Comparison of ENCODE assay signal across 22 cellular contexts in genomic region chr19:54426291-54426918, GRCh38. TPM values are rescaled to one million over a fixed set of nuclear protein-coding genes. Genes with fewer than 3 reads are reported as not detected.
DNase-seq lines count a peak whose midpoint lies in the region; ATAC-seq, FAIRE-seq and TF ChIP-seq lines count a peak whose summit lies in the region.
"Had no signal": no experiment of that assay in that cellular context is flagged by ENCODE, and none has a peak within 500 bp of the region (broad histone marks: within the 10 kb centered on the region; RNA-seq: fewer than 3 reads in every experiment).

No MANE protein-coding gene starts in this region.

- H3K9me3 ChIP-seq in BLaER1 (no peaks in the 10 kb centered on the region), K562 (replicated peaks; ENCODE audit: control insufficient read depth, insufficient read depth, low read depth, low read length) (no peaks in the 10 kb centered on the region)
- H3K9me3 ChIP-seq: left ventricle myocardium inferior, vagina had no signal

- H3K27me3 Mint-ChIP-seq in nephron (ENCODE audit: low read depth): peaks cover 29% of the 10 kb centered on the region
- peaks cover 64% of the 10 kb centered on the region for H3K27me3 Mint-ChIP-seq in activated naive CD8-positive, alpha-beta T cell treated with anti-CD3 and anti-CD28 coated beads for 36 hours

- H3K4me1 ChIP-seq in BLaER1 (peaks cover 53% of the 10 kb centered on the region), K562 (replicated peaks in 1 of 2; ENCODE audit: control insufficient read depth in 2 of 2, insufficient read depth in 2 of 2, low read length in 2 of 2) (peaks cover 0 to 31% of the 10 kb centered on the region in 2 experiments; a peak in 2 of 5 replicates)

- H3K36me3 ChIP-seq in BLaER1 (peaks cover 12% of the 10 kb centered on the region; the same call in 1 of the 2 replicates), H7 (replicated peaks; ENCODE audit: control insufficient read depth, insufficient read depth, low read length) (no peaks in the 10 kb centered on the region), K562 (ENCODE audit: control insufficient read depth, insufficient read depth, low read length) (no peaks in the 10 kb centered on the region)
- H3K36me3 ChIP-seq: left ventricle myocardium inferior, vagina had no signal

- TF ChIP-seq CTCF in K562 (IDR thresholded peaks at IDR 0.05 in 2 of 3, conservative IDR thresholded peaks at IDR 0.05 in 1 of 3; ENCODE audit: insufficient read depth in 2 of 3, low read depth in 1 of 3, low read length in 3 of 3) (no peak), nephron (IDR thresholded peaks at IDR 0.05; ENCODE audit: unreplicated experiment in 3 of 3) (no peak)

- H4K20me1 ChIP-seq in BLaER1 (peaks cover under 1% of the 10 kb centered on the region), K562 (replicated peaks; ENCODE audit: control insufficient read depth, insufficient read depth, low read length) (0 out of 2 replicates have a peak, but pooled peaks cover 4% of the 10 kb centered on the region)

- no peak for TF ChIP-seq EP300 in K562 (IDR thresholded peaks at IDR 0.05; ENCODE audit: low read length)

- peak overlapping the region; percentile 76 for H3K4me2 ChIP-seq in BLaER1
- H3K4me2 ChIP-seq in K562 (ENCODE audit: insufficient read depth, low read length): no peak overlapping the region

- POLR2A ChIA-PET in K562 (lab: Yijun Ruan, JAX): interaction anchor here (0.6 kb wide), 1 partner anchor 47 kb away, joined by 3 read pairs; no protein-coding TSS in a partner anchor

- no peak for TF ChIP-seq RAD21 in K562 (CRISPR knock-in tag; conservative IDR thresholded peaks at IDR 0.05 in 1 of 2, IDR thresholded peaks at IDR 0.05 in 1 of 2)

- CTCF ChIA-PET in K562 (lab: Yijun Ruan, JAX; ENCODE audit: low intra/inter-chr PET ratio): no interaction called here

- peak overlapping the region in 2 of 3 experiments; percentile 19 to 40 for H3K4me3 Mint-ChIP-seq in nephron
- no peak overlapping the region for H3K4me3 Mint-ChIP-seq in activated naive CD8-positive, alpha-beta T cell treated with anti-CD3 and anti-CD28 coated beads for 36 hours
- H3K4me3 Mint-ChIP-seq: activated B cell treated with CpG ODN at 0.5 μM for 24 hours; activated CD4-positive, alpha-beta memory T cell treated with anti-CD3 and anti-CD28 coated beads, Interleukin-2, amount 10 ng/mL, durations not matched to agents 7 days and 5 days; activated naive CD4-positive, alpha-beta T cell treated with anti-CD3 and anti-CD28 coated beads, Interleukin-2, amount 10 ng/mL, durations not matched to agents 7 days and 5 days; activated T-cell treated with anti-CD3 and anti-CD28 coated beads, Interleukin-2, amount 50 U/mL, for 24 hours had no signal

- no peaks in the 10 kb centered on the region for H3K9me3 Mint-ChIP-seq in nephron
- no peaks in the 10 kb centered on the region for H3K9me3 Mint-ChIP-seq in activated naive CD8-positive, alpha-beta T cell treated with anti-CD3 and anti-CD28 coated beads for 36 hours
- H3K9me3 Mint-ChIP-seq: activated B cell treated with CpG ODN at 0.5 μM for 24 hours; activated CD4-positive, alpha-beta memory T cell treated with anti-CD3 and anti-CD28 coated beads, Interleukin-2, amount 10 ng/mL, durations not matched to agents 7 days and 5 days; activated naive CD4-positive, alpha-beta T cell treated with anti-CD3 and anti-CD28 coated beads, Interleukin-2, amount 10 ng/mL, durations not matched to agents 7 days and 5 days; activated T-cell treated with anti-CD3 and anti-CD28 coated beads, Interleukin-2, amount 50 U/mL, for 24 hours had no signal

- H3K27me3 ChIP-seq in BLaER1: no peaks in the 10 kb centered on the region
- no peaks in the 10 kb centered on the region; the same call in 1 of the 2 replicates for H3K27me3 ChIP-seq in H7 (ENCODE audit: control insufficient read depth, insufficient read depth, low read length)
- H3K27me3 ChIP-seq in K562 (ENCODE audit: control insufficient read depth in 2 of 2, insufficient read depth in 2 of 2, low read length in 2 of 2): peaks cover 29 to 63% of the 10 kb centered on the region in 2 experiments; a peak in 4 of 5 replicates

- H3K9ac ChIP-seq in BLaER1 (peak overlapping the region; percentile 57), K562 (ENCODE audit: insufficient read depth in 1 of 2, low read depth in 2 of 2, low read length in 2 of 2) (peak overlapping the region in 1 of 2 experiments; percentile 42; a peak in 1 of 4 replicates)

- in situ Hi-C loops in K562 (cut with MboI): no loop called here

- WGBS in K562 (ENCODE audit: insufficient coverage, low coverage, missing lambda C conversion rate): 3% methylated on average over 14 of the region's 16 CpGs

- FAIRE-seq in K562 (lab: Jason Lieb, UNC): no peak
- FAIRE-seq: frontal cortex, G401.6, GM12891 had no signal

- no peaks in the 10 kb centered on the region for H3K36me3 Mint-ChIP-seq in nephron (ENCODE audit: low read depth)
- no peaks in the 10 kb centered on the region for H3K36me3 Mint-ChIP-seq in activated naive CD8-positive, alpha-beta T cell treated with anti-CD3 and anti-CD28 coated beads for 36 hours
- H3K36me3 Mint-ChIP-seq: activated naive CD4-positive, alpha-beta T cell treated with anti-CD3 and anti-CD28 coated beads, Interleukin-2, amount 10 ng/mL, durations not matched to agents 7 days and 5 days had no signal

- H3K4me1 Mint-ChIP-seq in nephron: peaks cover 10% of the 10 kb centered on the region
- peaks cover 6% of the 10 kb centered on the region for H3K4me1 Mint-ChIP-seq in activated naive CD8-positive, alpha-beta T cell treated with anti-CD3 and anti-CD28 coated beads for 36 hours

- no TSS peak for BruUV-seq in K562 (replicated peaks; lab: Mats Ljungman, UMichigan)

- H2AFZ ChIP-seq in K562 (ENCODE audit: low read depth, low read length): no peak overlapping the region

- H3K4me3 ChIP-seq in BLaER1: no peak overlapping the region
- H3K4me3 ChIP-seq in H7 (ENCODE audit: insufficient read depth, low read depth, low read length): no peak overlapping the region
- no peak overlapping the region for H3K4me3 ChIP-seq in K562
- H3K4me3 ChIP-seq: coronary artery, left ventricle myocardium inferior, vagina had no signal

- TF ChIP-seq POLR2A in K562 (conservative IDR thresholded peaks at IDR 0.05): no peak

- intact Hi-C loops in K562 (cut with micrococcal nuclease): no loop called here

- ATAC-seq in K562 (no peak), GM21447 (IDR thresholded peaks at IDR 0.05; ENCODE audit: unreplicated experiment) (no peak), HG02973 (IDR thresholded peaks at IDR 0.05; ENCODE audit: unreplicated experiment) (no peak)

- DNase-seq in H7 (peak; percentile 42), K562 (ENCODE audit: extremely low read depth in 1 of 4, low spot score in 3 of 4) (peak in 2 of 4 experiments; percentile 5 to 7), NCI-H2196 (lab: John Stamatoyannopoulos, UW; ENCODE audit: unreplicated experiment) (no peak)
- no peak for DNase-seq in activated naive CD8-positive, alpha-beta T cell treated with anti-CD3 and anti-CD28 coated beads for 36 hours
- DNase-seq: activated B cell treated with CpG ODN at 0.5 μM for 24 hours; activated CD4-positive, alpha-beta memory T cell treated with anti-CD3 and anti-CD28 coated beads, Interleukin-2, amount 10 ng/mL, durations not matched to agents 7 days and 5 days; activated naive CD4-positive, alpha-beta T cell treated with anti-CD3 and anti-CD28 coated beads, Interleukin-2, amount 10 ng/mL, durations not matched to agents 7 days and 5 days; activated T-cell treated with anti-CD3 and anti-CD28 coated beads, Interleukin-2, amount 50 U/mL, for 24 hours; left ventricle myocardium inferior; NCI-H1436 treated with DMSO at 0.1 percent for 48 hours; stimulated activated CD4-positive, alpha-beta T cell treated with anti-CD3 and anti-CD28 coated beads, Interleukin-2, amount 100 ng/mL, for 24 hours; T-helper 2 cell had no signal

- H3K27ac ChIP-seq in BLaER1: peak overlapping the region; percentile 78
- H3K27ac ChIP-seq in K562 (ENCODE audit: extremely low read depth, low read depth, low read length): no peak overlapping the region
- H3K27ac ChIP-seq: coronary artery, epithelial cell of prostate, left ventricle myocardium inferior, vagina had no signal

- no peaks in the 10 kb centered on the region for H3K9me1 ChIP-seq in K562 (ENCODE audit: control insufficient read depth, insufficient read depth, low read length)

- peak overlapping the region in 1 of 3 experiments; percentile 51 for H3K27ac Mint-ChIP-seq in nephron
- no peak overlapping the region for H3K27ac Mint-ChIP-seq in activated naive CD8-positive, alpha-beta T cell treated with anti-CD3 and anti-CD28 coated beads for 36 hours
- H3K27ac Mint-ChIP-seq: activated B cell treated with CpG ODN at 0.5 μM for 24 hours; activated CD4-positive, alpha-beta memory T cell treated with anti-CD3 and anti-CD28 coated beads, Interleukin-2, amount 10 ng/mL, durations not matched to agents 7 days and 5 days; activated naive CD4-positive, alpha-beta T cell treated with anti-CD3 and anti-CD28 coated beads, Interleukin-2, amount 10 ng/mL, durations not matched to agents 7 days and 5 days; activated T-cell treated with anti-CD3 and anti-CD28 coated beads, Interleukin-2, amount 50 U/mL, for 24 hours had no signal

- no peaks in the 10 kb centered on the region for H3K79me2 ChIP-seq in K562 (ENCODE audit: control insufficient read depth, insufficient read depth, low read length)

RNA-seq across cellular contexts. Expression of gene TTYH1, which starts 11.1 kb away (rescaled TPM):
- 13.4 and 17.7 TPM in 2 replicates for total RNA-seq in H7 (2014; rRNA removed; shearing (Covaris generic))
- total RNA-seq in K562 (2011; cell fraction: chromatin; rRNA removed; ENCODE audit: low replicate concordance): not detected in 2 replicates
- not detected in 2 replicates for total RNA-seq in K562 (2011; cell fraction: nucleolus; rRNA removed)
- total RNA-seq in K562 (2011; cell fraction: nucleoplasm; rRNA removed): not detected in 2 replicates
- not detected in 2 replicates for total RNA-seq in K562 (2014; rRNA removed)
- not detected in 2 replicates for total RNA-seq in K562 (2014; rRNA removed; fragmentation: Illumina TruSeq; extraction: Trizol)
- total RNA-seq in K562 (2015; rRNA removed; fragmentation: Illumina TruSeq; extraction: Trizol): not detected in 2 replicates
- total RNA-seq in K562 (2021): not detected in 2 replicates
- polyA plus RNA-seq in K562 (2011; rRNA removed): not detected in 2 replicates
- polyA plus RNA-seq in K562 (2011; cell fraction: cytosol; rRNA removed): not detected in 2 replicates
- polyA plus RNA-seq in K562 (2011; cell fraction: nucleus; rRNA removed): not detected in 2 replicates
- 0.17 and 0.36 TPM in 2 replicates for polyA plus RNA-seq in K562 (2012)
- not detected in 2 replicates for polyA plus RNA-seq in K562 (2014; fragmentation: Illumina TruSeq; extraction: Trizol)
- under 1 TPM in 1 of 2 experiments, not detected in 1; 0.08 TPM for polyA plus RNA-seq in K562 (2014; fragmentation: Nextera tagmentation; extraction: Ambion mirVana)
- not detected in 2 replicates for polyA plus RNA-seq in K562 (2014; rRNA removed)
- not detected in 2 replicates for polyA minus RNA-seq in K562 (2011; rRNA and poly(A)+ RNA removed)
- polyA minus RNA-seq in K562 (2011; cell fraction: cytosol; rRNA and poly(A)+ RNA removed): not detected in 2 replicates
- polyA minus RNA-seq in K562 (2011; cell fraction: nucleus; rRNA and poly(A)+ RNA removed): not detected in 2 replicates
- 1 to 10 TPM in 1 of 2 experiments, under 1 TPM in 1; 0.98 to 1.8 TPM for total RNA-seq in activated naive CD8-positive, alpha-beta T cell treated with anti-CD3 and anti-CD28 coated beads for 36 hours
- total RNA-seq: activated B cell treated with CpG ODN at 0.5 μM for 24 hours had no signal

RNA-seq across cellular contexts. Expression of gene LENG8, which starts 22.6 kb away (rescaled TPM):
- 25.3 and 30.7 TPM in 2 replicates for total RNA-seq in H7 (2014; rRNA removed; shearing (Covaris generic))
- 299 and 811 TPM in 2 replicates for total RNA-seq in K562 (2011; cell fraction: chromatin; rRNA removed; ENCODE audit: low replicate concordance)
- total RNA-seq in K562 (2011; cell fraction: nucleolus; rRNA removed): 301 and 324 TPM in 2 replicates
- total RNA-seq in K562 (2011; cell fraction: nucleoplasm; rRNA removed): 310 and 346 TPM in 2 replicates
- total RNA-seq in K562 (2014; rRNA removed) (32.2 and 36.0 TPM in 2 replicates), K562 (2014; rRNA removed; fragmentation: Illumina TruSeq; extraction: Trizol) (6.0 and 8.4 TPM in 2 replicates), K562 (2015; rRNA removed; fragmentation: Illumina TruSeq; extraction: Trizol) (16.3 and 17.2 TPM in 2 replicates), K562 (2021) (116 and 146 TPM in 2 replicates)
- polyA plus RNA-seq in K562 (2011; rRNA removed) (28.1 and 70.4 TPM in 2 replicates), K562 (2014; fragmentation: Illumina TruSeq; extraction: Trizol) (44.5 and 79.0 TPM in 2 replicates), K562 (2014; fragmentation: Nextera tagmentation; extraction: Ambion mirVana) (1 to 10 TPM in 1 of 2 experiments, under 1 TPM in 1; 0.74 to 2.3 TPM), K562 (2014; rRNA removed) (125 and 144 TPM in 2 replicates)
- 32.2 and 33.2 TPM in 2 replicates for polyA plus RNA-seq in K562 (2011; cell fraction: cytosol; rRNA removed)
- polyA plus RNA-seq in K562 (2011; cell fraction: nucleus; rRNA removed): 546 and 794 TPM in 2 replicates
- 103 and 172 TPM in 2 replicates for polyA plus RNA-seq in K562 (2012)
- 16.0 and 20.5 TPM in 2 replicates for polyA minus RNA-seq in K562 (2011; rRNA and poly(A)+ RNA removed)
- polyA minus RNA-seq in K562 (2011; cell fraction: cytosol; rRNA and poly(A)+ RNA removed): 21.1 and 33.8 TPM in 2 replicates
- polyA minus RNA-seq in K562 (2011; cell fraction: nucleus; rRNA and poly(A)+ RNA removed): 88.3 and 112 TPM in 2 replicates
- total RNA-seq in activated naive CD8-positive, alpha-beta T cell treated with anti-CD3 and anti-CD28 coated beads for 36 hours: 100 to 1,000 TPM; 101 to 108 TPM

RNA-seq across cellular contexts. Expression of gene LENG9, which starts 37.2 kb away (rescaled TPM):
- total RNA-seq in H7 (2014; rRNA removed; shearing (Covaris generic)): 3.5 and 7.9 TPM in 2 replicates
- 0.53 TPM in 1 of 2 replicates, not detected in the other for total RNA-seq in K562 (2011; cell fraction: chromatin; rRNA removed; ENCODE audit: low replicate concordance)
- total RNA-seq in K562 (2011; cell fraction: nucleolus; rRNA removed): 1.2 TPM in 2 replicates
- 0.44 and 0.61 TPM in 2 replicates for total RNA-seq in K562 (2011; cell fraction: nucleoplasm; rRNA removed)
- total RNA-seq in K562 (2014; rRNA removed) (0.64 and 1.6 TPM in 2 replicates), K562 (2014; rRNA removed; fragmentation: Illumina TruSeq; extraction: Trizol) (0.10 TPM in 1 of 2 replicates, not detected in the other), K562 (2015; rRNA removed; fragmentation: Illumina TruSeq; extraction: Trizol) (0.38 and 0.43 TPM in 2 replicates), K562 (2021) (0.58 and 0.74 TPM in 2 replicates)
- polyA plus RNA-seq in K562 (2011; rRNA removed) (0.11 and 0.12 TPM in 2 replicates), K562 (2014; fragmentation: Illumina TruSeq; extraction: Trizol) (0.06 and 0.28 TPM in 2 replicates), K562 (2014; fragmentation: Nextera tagmentation; extraction: Ambion mirVana) (under 1 TPM; 0.23 to 0.34 TPM), K562 (2014; rRNA removed) (0.15 and 0.32 TPM in 2 replicates)
- polyA plus RNA-seq in K562 (2011; cell fraction: cytosol; rRNA removed): 0.32 and 0.64 TPM in 2 replicates
- polyA plus RNA-seq in K562 (2011; cell fraction: nucleus; rRNA removed): 0.24 and 0.43 TPM in 2 replicates
- 0.35 and 0.48 TPM in 2 replicates for polyA plus RNA-seq in K562 (2012)
- 0.28 TPM in 1 of 2 replicates, not detected in the other for polyA minus RNA-seq in K562 (2011; rRNA and poly(A)+ RNA removed)
- polyA minus RNA-seq in K562 (2011; cell fraction: cytosol; rRNA and poly(A)+ RNA removed): 0.91 and 0.95 TPM in 2 replicates
- polyA minus RNA-seq in K562 (2011; cell fraction: nucleus; rRNA and poly(A)+ RNA removed): 0.89 and 1.8 TPM in 2 replicates
- total RNA-seq in activated naive CD8-positive, alpha-beta T cell treated with anti-CD3 and anti-CD28 coated beads for 36 hours: 1 to 10 TPM; 4.3 to 4.9 TPM

RNA-seq across cellular contexts. Expression of gene CDC42EP5, which starts 46.7 kb away (rescaled TPM):
- 0.70 and 4.3 TPM in 2 replicates for total RNA-seq in H7 (2014; rRNA removed; shearing (Covaris generic))
- not detected in 2 replicates for total RNA-seq in K562 (2011; cell fraction: chromatin; rRNA removed; ENCODE audit: low replicate concordance)
- total RNA-seq in K562 (2011; cell fraction: nucleolus; rRNA removed): not detected in 2 replicates
- not detected in 2 replicates for total RNA-seq in K562 (2011; cell fraction: nucleoplasm; rRNA removed)
- not detected in 2 replicates for total RNA-seq in K562 (2014; rRNA removed)
- total RNA-seq in K562 (2014; rRNA removed; fragmentation: Illumina TruSeq; extraction: Trizol): not detected in 2 replicates
- not detected in 2 replicates for total RNA-seq in K562 (2015; rRNA removed; fragmentation: Illumina TruSeq; extraction: Trizol)
- 0.29 and 0.38 TPM in 2 replicates for total RNA-seq in K562 (2021)
- polyA plus RNA-seq in K562 (2011; rRNA removed): 0.09 and 0.15 TPM in 2 replicates
- polyA plus RNA-seq in K562 (2011; cell fraction: cytosol; rRNA removed): 0.67 TPM in 1 of 2 replicates, not detected in the other
- polyA plus RNA-seq in K562 (2011; cell fraction: nucleus; rRNA removed): 0.14 and 0.54 TPM in 2 replicates
- polyA plus RNA-seq in K562 (2012): 0.32 and 0.38 TPM in 2 replicates
- polyA plus RNA-seq in K562 (2014; fragmentation: Illumina TruSeq; extraction: Trizol): not detected in 2 replicates
- polyA plus RNA-seq in K562 (2014; fragmentation: Nextera tagmentation; extraction: Ambion mirVana): not detected
- 0.96 TPM in 1 of 2 replicates, not detected in the other for polyA plus RNA-seq in K562 (2014; rRNA removed)
- not detected in 2 replicates for polyA minus RNA-seq in K562 (2011; rRNA and poly(A)+ RNA removed)
- polyA minus RNA-seq in K562 (2011; cell fraction: cytosol; rRNA and poly(A)+ RNA removed): not detected in 2 replicates
- not detected in 2 replicates for polyA minus RNA-seq in K562 (2011; cell fraction: nucleus; rRNA and poly(A)+ RNA removed)
- under 1 TPM in 1 of 2 experiments, not detected in 1; 0.34 TPM for total RNA-seq in activated naive CD8-positive, alpha-beta T cell treated with anti-CD3 and anti-CD28 coated beads for 36 hours
- total RNA-seq: activated B cell treated with CpG ODN at 0.5 μM for 24 hours; activated CD4-positive, alpha-beta memory T cell treated with anti-CD3 and anti-CD28 coated beads, Interleukin-2, amount 10 ng/mL, durations not matched to agents 7 days and 5 days had no signal
